Comparison of ENCODE assay signal across 12 cellular contexts in genomic region chr4:69759189-69759604, GRCh38. TPM values are rescaled to one million over a fixed set of nuclear protein-coding genes. Genes with fewer than 3 reads are reported as not detected.
DNase-seq lines count a peak whose midpoint lies in the region; ATAC-seq and TF ChIP-seq lines count a peak whose summit lies in the region.
"Had no signal": no experiment of that assay in that cellular context is flagged by ENCODE, and none has a peak within 500 bp of the region (broad histone marks: within the 10 kb centered on the region; RNA-seq: fewer than 3 reads in every experiment).

No MANE protein-coding gene starts in this region.

- peak overlapping the region; percentile 43 for H3K4me3 ChIP-seq in CD8-positive, alpha-beta T cell (ENCODE audit: low read depth, low read length)
- H3K4me3 ChIP-seq in Peyer's patch (peak overlapping the region in 2 of 4 donors; percentile 48 to 50), uterus (no peak overlapping the region)
- H3K4me3 ChIP-seq: prostate gland had no signal

- peaks cover 43% of the 10 kb centered on the region for H3K4me1 ChIP-seq in CD8-positive, alpha-beta T cell (ENCODE audit: insufficient read depth, low read length)
- H3K4me1 ChIP-seq in Peyer's patch (peaks cover 0 to 20% (median 3%) of the 10 kb centered on the region in 4 donors), uterus (no peaks in the 10 kb centered on the region)
- H3K4me1 ChIP-seq: prostate gland had no signal

- POLR2A ChIA-PET in CD8-positive, alpha-beta T cell (lab: Charles Lee): interaction anchor here (2.2 kb wide), 1 partner anchor 63 kb away, joined by 4 read pairs; no protein-coding TSS in a partner anchor

- H3K27me3 Mint-ChIP-seq in CD8-positive, alpha-beta T cell (ENCODE audit: low read depth): no peaks in the 10 kb centered on the region
- H3K27me3 Mint-ChIP-seq in natural killer cell (ENCODE audit: low read depth in 2 of 2): no peaks in the 10 kb centered on the region
- H3K27me3 Mint-ChIP-seq: effector memory CD8-positive, alpha-beta T cell; memory B cell had no signal

- no peaks in the 10 kb centered on the region for H3K9me3 Mint-ChIP-seq in CD8-positive, alpha-beta T cell
- no peaks in the 10 kb centered on the region for H3K9me3 Mint-ChIP-seq in natural killer cell
- H3K9me3 Mint-ChIP-seq: effector memory CD8-positive, alpha-beta T cell; memory B cell had no signal

- no peak for TF ChIP-seq CTCF in CD8-positive, alpha-beta T cell (IDR thresholded peaks at IDR 0.05)
- TF ChIP-seq CTCF in Peyer's patch (IDR thresholded peaks at IDR 0.05): no peak
- TF ChIP-seq CTCF in natural killer cell (IDR thresholded peaks at IDR 0.05): no peak
- TF ChIP-seq CTCF in uterus (IDR thresholded peaks at IDR 0.05): no peak

- intact Hi-C loops in CD8-positive, alpha-beta T cell (cut with DNase I, micrococcal nuclease): loop anchor here in 1 of 2 experiments (5.0 to 10.0 kb wide), 3 partner anchors 42 to 1404 kb away; partner anchors contain the start of genes MOB1B and YTHDC1
- intact Hi-C loops in natural killer cell (cut with micrococcal nuclease): no loop called here
- intact Hi-C loops in uterus (cut with DNase I; ENCODE audit: low total_unique reads): no loop called here

- peak overlapping the region; percentile 83 for H3K27ac Mint-ChIP-seq in CD8-positive, alpha-beta T cell
- peak overlapping the region; percentile 85 to 86 for H3K27ac Mint-ChIP-seq in natural killer cell
- H3K27ac Mint-ChIP-seq: effector memory CD8-positive, alpha-beta T cell; memory B cell had no signal

- H3K4me1 Mint-ChIP-seq in CD8-positive, alpha-beta T cell (ENCODE audit: low read depth): peaks cover 66% of the 10 kb centered on the region
- H3K4me1 Mint-ChIP-seq in natural killer cell: peaks cover 67 to 71% of the 10 kb centered on the region in 2 donors
- H3K4me1 Mint-ChIP-seq: memory B cell had no signal

- no peak for DNase-seq in CD8-positive, alpha-beta T cell
- no peak for DNase-seq in Peyer's patch
- DNase-seq in dermis microvascular lymphatic vessel endothelial cell (ENCODE audit: low read depth in 2 of 2): peak; percentile 50 to 52
- DNase-seq in natural killer cell: no peak
- no peak for DNase-seq in uterus
- DNase-seq in germinal center (ENCODE audit: low spot score): no peak
- no peak for DNase-seq in NOMO-1 treated with DMSO at 0.1 percent for 48 hours (lab: John Stamatoyannopoulos, UW; ENCODE audit: unreplicated experiment)
- DNase-seq: effector memory CD8-positive, alpha-beta T cell; heart right ventricle had no signal

- H3K27me3 ChIP-seq in CD8-positive, alpha-beta T cell (ENCODE audit: insufficient read depth, low read length): no peaks in the 10 kb centered on the region
- no peaks in the 10 kb centered on the region for H3K27me3 ChIP-seq in Peyer's patch
- no peaks in the 10 kb centered on the region for H3K27me3 ChIP-seq in uterus
- H3K27me3 ChIP-seq: heart right ventricle had no signal

- H3K36me3 ChIP-seq in CD8-positive, alpha-beta T cell (ENCODE audit: insufficient read depth, low read length): no peaks in the 10 kb centered on the region
- H3K36me3 ChIP-seq in Peyer's patch: no peaks in the 10 kb centered on the region
- H3K36me3 ChIP-seq in uterus: no peaks in the 10 kb centered on the region
- H3K36me3 ChIP-seq: heart right ventricle, prostate gland had no signal

- no peak for ATAC-seq in CD8-positive, alpha-beta T cell
- ATAC-seq in natural killer cell (no peak), HG02610 (IDR thresholded peaks at IDR 0.05; ENCODE audit: unreplicated experiment) (no peak)
- ATAC-seq: effector memory CD8-positive, alpha-beta T cell; heart right ventricle had no signal

- H3K9me3 ChIP-seq in CD8-positive, alpha-beta T cell (ENCODE audit: low read length): no peaks in the 10 kb centered on the region
- no peaks in the 10 kb centered on the region for H3K9me3 ChIP-seq in Peyer's patch
- no peaks in the 10 kb centered on the region for H3K9me3 ChIP-seq in uterus
- H3K9me3 ChIP-seq: heart right ventricle, prostate gland had no signal

- peak in 1 of 2 donors; percentile 28 for TF ChIP-seq POLR2A in Peyer's patch (IDR thresholded peaks at IDR 0.05)
- no peak for TF ChIP-seq POLR2A in uterus (IDR thresholded peaks at IDR 0.05)

- CTCF ChIA-PET in CD8-positive, alpha-beta T cell (lab: Charles Lee): interaction anchor here (1.1 to 3.0 kb wide), 2 partner anchors 48 to 64 kb away, joined by 3 to 20 read pairs; no protein-coding TSS in a partner anchor

- no peak overlapping the region for H3K27ac ChIP-seq in CD8-positive, alpha-beta T cell (ENCODE audit: low read depth, low read length)
- H3K27ac ChIP-seq in Peyer's patch: peak overlapping the region in 3 of 4 donors; percentile 42 to 83 (median 69)
- no peak overlapping the region for H3K27ac ChIP-seq in uterus
- H3K27ac ChIP-seq: prostate gland had no signal

- peak overlapping the region; percentile 78 for H3K4me3 Mint-ChIP-seq in CD8-positive, alpha-beta T cell
- peak overlapping the region; percentile 90 for H3K4me3 Mint-ChIP-seq in natural killer cell
- H3K4me3 Mint-ChIP-seq: effector memory CD8-positive, alpha-beta T cell; memory B cell had no signal

- H3K36me3 Mint-ChIP-seq in CD8-positive, alpha-beta T cell: peaks cover 6% of the 10 kb centered on the region
- H3K36me3 Mint-ChIP-seq in natural killer cell: no peaks in the 10 kb centered on the region
- H3K36me3 Mint-ChIP-seq: memory B cell had no signal

RNA-seq across cellular contexts. Expression of gene SULT1B1, which starts 1.2 kb away (rescaled TPM):
- 1 to 10 TPM; 4.5 to 5.1 TPM for total RNA-seq in CD8-positive, alpha-beta T cell
- total RNA-seq in Peyer's patch (100 to 1,000 TPM in 2 of 4 donors, 10 to 100 TPM in 2; 15.7 to 137 (median 99.9) TPM), dermis microvascular lymphatic vessel endothelial cell (2.0 and 5.9 TPM in 2 replicates), natural killer cell (10 to 100 TPM; 11.9 to 24.6 (median 24.5) TPM), uterus (1 to 10 TPM in 3 of 4 donors, under 1 TPM in 1; 0.51 to 2.4 (median 2.2) TPM)

Comparison
In these comparisons a context has a peak if more than half of its experiments do, and no peak if none do; other contexts are left out.
1. DNase-seq: peak in dermis microvascular lymphatic vessel endothelial cell (2 of 2); none in CD8-positive, alpha-beta T cell (0 of 7), Peyer's patch (0 of 3), natural killer cell (single experiment), uterus (0 of 2), germinal center (single experiment) and NOMO-1 treated with DMSO at 0.1 percent for 48 hours (single experiment).
2. H3K27ac ChIP-seq: peak in Peyer's patch (3 of 4); none in CD8-positive, alpha-beta T cell (single experiment) and uterus (0 of 2).